Comparison of ENCODE assay signal across 16 cellular contexts in the genomic region with DNA sequence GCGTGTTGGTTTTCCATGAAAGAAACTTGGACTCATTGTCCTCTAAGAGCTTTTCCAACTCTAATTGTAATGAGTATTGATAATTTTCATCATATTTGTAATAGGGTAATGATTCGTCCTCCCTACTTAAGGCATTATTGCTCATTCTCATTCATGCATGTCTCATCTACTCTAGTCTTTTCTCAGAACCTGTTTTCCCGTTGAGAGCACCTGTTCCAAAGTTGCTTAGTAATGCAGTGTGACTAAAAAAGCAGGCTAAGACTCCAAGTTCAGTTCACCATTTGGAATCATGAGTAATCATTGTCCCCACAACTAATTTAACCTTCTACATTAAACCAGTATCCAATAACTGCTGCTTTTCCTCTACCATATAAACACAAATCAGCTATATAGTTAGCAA.
DNase-seq lines count a peak whose midpoint lies in the region; ATAC-seq, FAIRE-seq and TF ChIP-seq lines count a peak whose summit lies in the region.
"Had no signal": no experiment of that assay in that cellular context is flagged by ENCODE, and none has a peak within 500 bp of the region (broad histone marks: within the 10 kb centered on the region; RNA-seq: fewer than 3 reads in every experiment).

No MANE protein-coding gene starts in this region.

- no peaks in the 10 kb centered on the region for H3K79me2 ChIP-seq in OCI-LY3 (ENCODE audit: low read length)
- H3K79me2 ChIP-seq: parathyroid adenoma had no signal

- peak overlapping the region; percentile 25; the same call in 1 of the 2 replicates for H3K4me2 ChIP-seq in OCI-LY3 (ENCODE audit: low read length)

- no peaks in the 10 kb centered on the region for H3K36me3 ChIP-seq in OCI-LY3 (replicated peaks; ENCODE audit: low read depth, low read length)

- H3K4me3 ChIP-seq in OCI-LY3 (ENCODE audit: low read length) = no peak overlapping the region
- H3K4me3 ChIP-seq: K562 had no signal

- no peaks in the 10 kb centered on the region for H3K9me3 ChIP-seq in OCI-LY3 (ENCODE audit: insufficient read depth, low read length)

- H3K9ac ChIP-seq in OCI-LY3 (ENCODE audit: low read length) = no peak overlapping the region
- H3K9ac ChIP-seq: parathyroid adenoma had no signal

- peaks cover 33% of the 10 kb centered on the region for H3K4me1 ChIP-seq in OCI-LY3 (ENCODE audit: low read length)

- DNase-seq in ELR (ENCODE audit: low read depth) (peak; percentile 42), NCI-H187 (lab: John Stamatoyannopoulos, UW) (no peak), D341Med (ENCODE audit: low spot score) (no peak), LoVo (ENCODE audit: low spot score) (no peak)
- DNase-seq: activated T-cell treated with anti-CD3 and anti-CD28 coated beads, Interleukin-2, amount 50 U/mL, for 4 hours; glutamatergic neuron; left cardiac atrium; NCI-H1417; NCI-H82 had no signal

- FAIRE-seq in islet of Langerhans (lab: Jason Lieb, UNC) = peak; percentile 69
- FAIRE-seq: endometrium, K562 had no signal

- no peak overlapping the region for H2AFZ ChIP-seq in OCI-LY3 (ENCODE audit: low read depth, low read length)
- H2AFZ ChIP-seq: parathyroid adenoma had no signal

- no peaks in the 10 kb centered on the region for H4K20me1 ChIP-seq in OCI-LY3 (ENCODE audit: insufficient read depth, low read length)

- H3K27me3 ChIP-seq in OCI-LY3 (ENCODE audit: low read depth, low read length) = no peaks in the 10 kb centered on the region

- TF ChIP-seq CTCF in OCI-LY3 (IDR thresholded peaks at IDR 0.05; ENCODE audit: low read depth, low read length) = no peak

- H3K27ac ChIP-seq in OCI-LY3 (ENCODE audit: low read length) = no peak overlapping the region
- H3K27ac ChIP-seq: parathyroid adenoma had no signal

- ATAC-seq in GM21447 (IDR thresholded peaks at IDR 0.05; ENCODE audit: unreplicated experiment) = peak; percentile 50
- ATAC-seq in HG02623 (IDR thresholded peaks at IDR 0.05; ENCODE audit: unreplicated experiment) = no peak
- ATAC-seq: activated T-cell treated with anti-CD3 and anti-CD28 coated beads, Interleukin-2, amount 50 U/mL, for 4 hours; left cardiac atrium had no signal
